9 cellular contexts compared by ENCODE assay signal in the genomic region with DNA sequence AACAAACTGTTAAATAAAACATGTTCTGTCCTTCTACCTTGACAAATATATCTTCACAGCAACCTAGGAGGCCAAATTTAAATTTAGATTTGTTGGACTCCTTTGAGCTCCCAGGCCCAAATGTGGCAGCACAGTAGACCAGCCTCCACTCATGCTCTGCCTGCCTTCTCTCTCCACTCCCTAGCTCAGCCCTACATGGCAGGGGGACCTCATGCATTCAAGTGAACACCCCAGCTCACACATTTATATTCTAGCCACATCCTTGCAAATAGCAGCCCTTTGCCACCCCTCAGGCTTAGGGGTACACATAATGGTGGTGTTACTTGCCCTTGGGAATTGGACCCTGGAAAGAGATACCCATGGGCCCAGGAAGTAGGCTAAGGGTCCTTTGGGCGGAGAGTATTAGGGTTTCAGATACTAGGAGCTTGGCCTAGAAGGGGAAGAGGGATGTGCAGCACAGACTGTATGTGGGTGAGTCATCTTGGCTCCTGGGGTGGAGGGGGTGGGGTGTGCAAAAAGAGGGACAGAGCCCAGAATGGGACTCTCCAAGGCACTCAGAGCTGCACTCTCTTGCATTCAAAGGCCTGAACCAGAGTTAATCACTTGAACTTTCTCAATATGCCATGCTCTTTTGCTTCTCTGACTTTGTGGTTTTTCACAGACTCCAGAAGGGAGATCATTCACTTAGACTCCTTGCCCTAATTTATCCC.
DNase-seq lines count a peak whose midpoint lies in the region; ATAC-seq and TF ChIP-seq lines count a peak whose summit lies in the region.
"Had no signal": no experiment of that assay in that cellular context is flagged by ENCODE, and none has a peak within 500 bp of the region (broad histone marks: within the 10 kb centered on the region; RNA-seq: fewer than 3 reads in every experiment).

No MANE protein-coding gene starts in this region.

- no peak for ATAC-seq in activated B cell treated with CpG ODN at 0.5 μM for 24 hours (ENCODE audit: low read depth)
- ATAC-seq in Right ventricle myocardium superior (ENCODE audit: poor library complexity), result peak; percentile 71
- ATAC-seq in gastrocnemius medialis, result peak; percentile 86 to 94
- ATAC-seq in GM18909 (IDR thresholded peaks at IDR 0.05; ENCODE audit: poor library complexity, unreplicated experiment), result no peak
- no peak for ATAC-seq in naive thymus-derived CD4-positive, alpha-beta T cell

- H3K36me3 ChIP-seq in GM23248 (ENCODE audit: low read depth) (no peaks in the 10 kb centered on the region), gastrocnemius medialis (no peaks in the 10 kb centered on the region)
- H3K36me3 ChIP-seq in naive thymus-derived CD4-positive, alpha-beta T cell (ENCODE audit: control insufficient read depth in 2 of 3, insufficient read depth in 3 of 3, low read length in 3 of 3), result no peaks in the 10 kb centered on the region

- no peak overlapping the region for H2AFZ ChIP-seq in GM23248

- H3K36me3 Mint-ChIP-seq in activated B cell treated with CpG ODN at 0.5 μM for 24 hours (ENCODE audit: low read depth), result no peaks in the 10 kb centered on the region
- no peaks in the 10 kb centered on the region for H3K36me3 Mint-ChIP-seq in naive thymus-derived CD4-positive, alpha-beta T cell

- no peak for TF ChIP-seq CTCF in activated B cell treated with CpG ODN at 0.5 μM for 24 hours (IDR thresholded peaks at IDR 0.05)
- no peak for TF ChIP-seq CTCF in gastrocnemius medialis (IDR thresholded peaks at IDR 0.05 in 4 of 5, conservative IDR thresholded peaks at IDR 0.05 in 1 of 5)
- TF ChIP-seq CTCF in GM10248 (IDR thresholded peaks at IDR 0.05; ENCODE audit: control extremely low read depth, extremely low read depth, low read depth, missing control alignments), result no peak

- peak overlapping the region; percentile 30 for H3K27ac Mint-ChIP-seq in activated B cell treated with CpG ODN at 0.5 μM for 24 hours
- no peak overlapping the region for H3K27ac Mint-ChIP-seq in naive thymus-derived CD4-positive, alpha-beta T cell

- H3K4me2 ChIP-seq in GM23248 (ENCODE audit: unreplicated experiment), result peak overlapping the region; percentile 59

- H3K27me3 ChIP-seq in GM23248 (replicated peaks; ENCODE audit: insufficient read depth) (no peaks in the 10 kb centered on the region), gastrocnemius medialis (no peaks in the 10 kb centered on the region)
- H3K27me3 ChIP-seq in naive thymus-derived CD4-positive, alpha-beta T cell (ENCODE audit: control insufficient read depth in 2 of 2, insufficient read depth in 2 of 2, low read length in 2 of 2), result no peaks in the 10 kb centered on the region

- CTCF ChIA-PET in activated B cell treated with CpG ODN at 0.5 μM for 24 hours (lab: Charles Lee) (no interaction called here), GM10248 (lab: Yijun Ruan, JAX) (interaction anchor here (1.9 to 3.0 kb wide), 2 partner anchors 11 to 13 kb away, joined by 5 to 8 read pairs; no protein-coding TSS in a partner anchor)
- CTCF ChIA-PET in naive thymus-derived CD4-positive, alpha-beta T cell (lab: Charles Lee), result no interaction called here

- in situ Hi-C loops in GM23248 (cut with MboI), result no loop called here
- in situ Hi-C loops in gastrocnemius medialis (cut with MboI; ENCODE audit: low sequenced_read_pairs in 4 of 4), result no loop called here

- peaks cover 35% of the 10 kb centered on the region for H3F3A ChIP-seq in GM23248 (ENCODE audit: insufficient read depth)

- H3K27ac ChIP-seq in GM23248, result peak overlapping the region; percentile 79
- peak overlapping the region in 3 of 4 donors; percentile 35 to 80 (median 60) for H3K27ac ChIP-seq in gastrocnemius medialis
- no peak overlapping the region for H3K27ac ChIP-seq in naive thymus-derived CD4-positive, alpha-beta T cell (ENCODE audit: low read depth, low read length)

- no peaks in the 10 kb centered on the region for H3K79me2 ChIP-seq in GM23248 (ENCODE audit: insufficient read depth)

- no peak overlapping the region for H3K4me3 Mint-ChIP-seq in activated B cell treated with CpG ODN at 0.5 μM for 24 hours
- no peak overlapping the region for H3K4me3 Mint-ChIP-seq in naive thymus-derived CD4-positive, alpha-beta T cell

- peak overlapping the region; percentile 37 for H3K9ac ChIP-seq in GM23248

- POLR2A ChIA-PET in activated B cell treated with CpG ODN at 0.5 μM for 24 hours (lab: Charles Lee) (no interaction called here), GM10248 (lab: Yijun Ruan, JAX) (no interaction called here)
- POLR2A ChIA-PET in naive thymus-derived CD4-positive, alpha-beta T cell (lab: Charles Lee), result no interaction called here

- no peaks in the 10 kb centered on the region for H3K9me2 ChIP-seq in GM23248 (ENCODE audit: insufficient read depth)

- WGBS in GM23248 (ENCODE audit: low coverage in 1 of 2, low lambda C conversion rate in 2 of 2, missing lambda C conversion rate in 2 of 2), 2 experiments, result 5 to 12% methylated on average over 1 of the region's 1 CpG

- DNase-seq in GM23248, result peak; percentile 96
- DNase-seq in activated B cell treated with CpG ODN at 0.5 μM for 24 hours, result no peak
- peak; percentile 56 for DNase-seq in Right ventricle myocardium superior
- DNase-seq in gastrocnemius medialis, result peak; percentile 53 to 65
- DNase-seq in NCI-H1092 (lab: John Stamatoyannopoulos, UW), result no peak
- no peak for DNase-seq in GM10248 (ENCODE audit: extremely low spot score)
- no peak for DNase-seq in naive thymus-derived CD4-positive, alpha-beta T cell

- H3K9me3 Mint-ChIP-seq in activated B cell treated with CpG ODN at 0.5 μM for 24 hours, result no peaks in the 10 kb centered on the region
- peaks cover 0 to 2% (median 0%) of the 10 kb centered on the region in 11 donors for H3K9me3 Mint-ChIP-seq in naive thymus-derived CD4-positive, alpha-beta T cell

- H3K4me1 ChIP-seq in GM23248 (ENCODE audit: insufficient read depth) (peaks cover 47% of the 10 kb centered on the region), gastrocnemius medialis (peaks cover 15 to 49% of the 10 kb centered on the region in 2 donors)
- no peaks in the 10 kb centered on the region for H3K4me1 ChIP-seq in naive thymus-derived CD4-positive, alpha-beta T cell (ENCODE audit: control insufficient read depth in 2 of 2, insufficient read depth in 2 of 2, low read length in 2 of 2)

- no peaks in the 10 kb centered on the region for H4K20me1 ChIP-seq in GM23248 (ENCODE audit: insufficient read depth)

- H3K4me3 ChIP-seq in GM23248 (no peak overlapping the region), gastrocnemius medialis (no peak overlapping the region)
- no peak overlapping the region for H3K4me3 ChIP-seq in naive thymus-derived CD4-positive, alpha-beta T cell (ENCODE audit: low read length)
- H3K4me3 ChIP-seq: skin epidermis had no signal

- no peaks in the 10 kb centered on the region for H3K27me3 Mint-ChIP-seq in activated B cell treated with CpG ODN at 0.5 μM for 24 hours
- peaks cover 4 to 17% (median 13%) of the 10 kb centered on the region in 5 donors for H3K27me3 Mint-ChIP-seq in naive thymus-derived CD4-positive, alpha-beta T cell

- no peaks in the 10 kb centered on the region for H3K4me1 Mint-ChIP-seq in activated B cell treated with CpG ODN at 0.5 μM for 24 hours
- H3K4me1 Mint-ChIP-seq in naive thymus-derived CD4-positive, alpha-beta T cell, result no peaks in the 10 kb centered on the region

- H3K9me3 ChIP-seq in GM23248 (ENCODE audit: low read depth) (no peaks in the 10 kb centered on the region), gastrocnemius medialis (no peaks in the 10 kb centered on the region)
- H3K9me3 ChIP-seq in naive thymus-derived CD4-positive, alpha-beta T cell (ENCODE audit: control insufficient read depth in 2 of 3, low read length in 3 of 3), result no peaks in the 10 kb centered on the region

- intact Hi-C loops in activated B cell treated with CpG ODN at 0.5 μM for 24 hours (cut with micrococcal nuclease), result no loop called here
- intact Hi-C loops in Right ventricle myocardium superior (cut with DNase I), result no loop called here
- intact Hi-C loops in gastrocnemius medialis (cut with DNase I; ENCODE audit: low total_unique reads), result no loop called here
- intact Hi-C loops in naive thymus-derived CD4-positive, alpha-beta T cell (cut with micrococcal nuclease), result no loop called here

- no peak for TF ChIP-seq POLR2A in gastrocnemius medialis (IDR thresholded peaks at IDR 0.05)

Comparison
In these comparisons a context has a peak if more than half of its experiments do, and no peak if none do; other contexts are left out.
1. DNase-seq: peak in GM23248 (single experiment), Right ventricle myocardium superior (single experiment) and gastrocnemius medialis (2 of 2); none in activated B cell treated with CpG ODN at 0.5 μM for 24 hours (single experiment), NCI-H1092 (single experiment), GM10248 (single experiment) and naive thymus-derived CD4-positive, alpha-beta T cell (0 of 9).
2. ATAC-seq: peak in Right ventricle myocardium superior (single experiment) and gastrocnemius medialis (2 of 2); none in activated B cell treated with CpG ODN at 0.5 μM for 24 hours (single experiment), GM18909 (single experiment) and naive thymus-derived CD4-positive, alpha-beta T cell (single experiment).